ENCODE assay signal across 8 cellular contexts in genomic region chr18:961644-962355, GRCh38. TPM values are rescaled to one million over a fixed set of nuclear protein-coding genes. Genes with fewer than 3 reads are reported as not detected.
DNase-seq lines count a peak whose midpoint lies in the region; ATAC-seq, FAIRE-seq and TF ChIP-seq lines count a peak whose summit lies in the region.

No MANE protein-coding gene starts in this region.

- peaks cover 0 to 7% of the 10 kb centered on the region in 2 experiments; a peak in 4 of 5 replicates for H3K27me3 ChIP-seq in K562 (ENCODE audit: control insufficient read depth in 2 of 2, insufficient read depth in 2 of 2, low read length in 2 of 2)

- TF ChIP-seq POLR2A in K562 (conservative IDR thresholded peaks at IDR 0.05): no peak

- H3K36me3 ChIP-seq in K562 (ENCODE audit: control insufficient read depth, insufficient read depth, low read length): no peaks in the 10 kb centered on the region

- H3K27ac ChIP-seq in K562 (ENCODE audit: extremely low read depth, low read depth, low read length): peak overlapping the region; percentile 37; the same call in 1 of the 3 replicates

- TF ChIP-seq EP300 in K562 (IDR thresholded peaks at IDR 0.05; ENCODE audit: low read length): no peak

- no TSS peak for BruUV-seq in K562 (replicated peaks; lab: Mats Ljungman, UMichigan)

- DNase-seq in COLO829 (ENCODE audit: low spot score) (peak; percentile 24), HS-27A (ENCODE audit: low read depth) (peak; percentile 45), K562 (ENCODE audit: extremely low read depth in 1 of 4, low spot score in 3 of 4) (peak; percentile 59 to 64 (median 62)), iris pigment epithelial cell (ENCODE audit: low read depth) (peak; percentile 41), NCI-H128 (lab: John Stamatoyannopoulos, UW; ENCODE audit: unreplicated experiment) (no peak)
- DNase-seq in stimulated activated CD4-positive, alpha-beta T cell treated with anti-CD3 and anti-CD28 coated beads, Interleukin-2, amount 100 ng/mL, for 48 hours: peak; percentile 46 to 57

- H3K9me3 ChIP-seq in K562 (replicated peaks; ENCODE audit: control insufficient read depth, insufficient read depth, low read depth, low read length): no peaks in the 10 kb centered on the region

- peaks cover 3 to 11% of the 10 kb centered on the region in 2 experiments; a peak in 4 of 5 replicates for H3K4me1 ChIP-seq in K562 (replicated peaks in 1 of 2; ENCODE audit: control insufficient read depth in 2 of 2, insufficient read depth in 2 of 2, low read length in 2 of 2)

- ATAC-seq in SK-N-SH treated with all-trans-retinoic acid at 6 μM for 48 hours (0 out of 3 replicates have a peak, but pooled peaks have one; percentile 27), K562 (peak; percentile 61), GM21447 (IDR thresholded peaks at IDR 0.05; ENCODE audit: unreplicated experiment) (no peak)

- H3K79me2 ChIP-seq in K562 (ENCODE audit: control insufficient read depth, insufficient read depth, low read length): no peaks in the 10 kb centered on the region

- POLR2A ChIA-PET in K562 (lab: Yijun Ruan, JAX): interaction anchor here (0.7 to 1.3 kb wide), 3 partner anchors 18 to 547 kb away, joined by 3 to 5 read pairs (median 5); no protein-coding TSS in a partner anchor

- no peaks in the 10 kb centered on the region for H3K9me1 ChIP-seq in K562 (ENCODE audit: control insufficient read depth, insufficient read depth, low read length)

- 7% methylated on average over 19 of the region's 19 CpGs for WGBS in K562 (ENCODE audit: insufficient coverage, low coverage, missing lambda C conversion rate)

- H3K9ac ChIP-seq in K562 (ENCODE audit: insufficient read depth in 1 of 2, low read depth in 2 of 2, low read length in 2 of 2): peak overlapping the region; percentile 48 to 57; a peak in 2 of 4 replicates

- peak overlapping the region; percentile 84 for H3K4me2 ChIP-seq in K562 (ENCODE audit: insufficient read depth, low read length)

- CTCF ChIA-PET in K562 (lab: Yijun Ruan, JAX; ENCODE audit: low intra/inter-chr PET ratio): interaction anchor here (0.6 to 1.0 kb wide), 2 partner anchors 59 to 105 kb away, joined by 3 read pairs; no protein-coding TSS in a partner anchor

- in situ Hi-C loops in K562 (cut with MboI): no loop called here

- H3K4me3 ChIP-seq in K562: peak overlapping the region; percentile 38

- peak; percentile 74 to 98 (median 94) for TF ChIP-seq CTCF in K562 (IDR thresholded peaks at IDR 0.05 in 2 of 3, conservative IDR thresholded peaks at IDR 0.05 in 1 of 3; ENCODE audit: insufficient read depth in 2 of 3, low read depth in 1 of 3, low read length in 3 of 3)

- no peaks in the 10 kb centered on the region for H4K20me1 ChIP-seq in K562 (replicated peaks; ENCODE audit: control insufficient read depth, insufficient read depth, low read length)

- peak overlapping the region; percentile 91 for H2AFZ ChIP-seq in K562 (ENCODE audit: low read depth, low read length)

- TF ChIP-seq RAD21 in K562 (CRISPR knock-in tag; conservative IDR thresholded peaks at IDR 0.05 in 1 of 2, IDR thresholded peaks at IDR 0.05 in 1 of 2): peak; percentile 67 to 82

- intact Hi-C loops in K562 (cut with micrococcal nuclease): loop anchor here (2.0 to 5.0 kb wide), 2 partner anchors 59 to 99 kb away; no protein-coding TSS in a partner anchor

- peak; percentile 95 for FAIRE-seq in K562 (lab: Jason Lieb, UNC)

TF ChIP-seq in SK-N-SH treated with all-trans-retinoic acid at 6 μM for 48 hours, 23 proteins besides CTCF, POLR2A, EP300 and RAD21 (continues in another document):
- no peak for TF ChIP-seq ZNF8 (CRISPR knock-in tag; IDR thresholded peaks at IDR 0.05)
- no peak for TF ChIP-seq CSDC2 (CRISPR knock-in tag; IDR thresholded peaks at IDR 0.05)
- TF ChIP-seq SNAI2 (CRISPR knock-in tag; IDR thresholded peaks at IDR 0.05): no peak
- no peak for TF ChIP-seq ISL1 (CRISPR knock-in tag; IDR thresholded peaks at IDR 0.05)
- TF ChIP-seq TCF4 (CRISPR knock-in tag; IDR thresholded peaks at IDR 0.05; ENCODE audit: borderline replicate concordance): no peak
- no peak for TF ChIP-seq ZNF70 (CRISPR knock-in tag; IDR thresholded peaks at IDR 0.05)
- TF ChIP-seq TOX (CRISPR knock-in tag; IDR thresholded peaks at IDR 0.05; ENCODE audit: borderline replicate concordance): no peak
- no peak for TF ChIP-seq OSR1 (CRISPR knock-in tag; IDR thresholded peaks at IDR 0.05)
- TF ChIP-seq, protein P1, sequence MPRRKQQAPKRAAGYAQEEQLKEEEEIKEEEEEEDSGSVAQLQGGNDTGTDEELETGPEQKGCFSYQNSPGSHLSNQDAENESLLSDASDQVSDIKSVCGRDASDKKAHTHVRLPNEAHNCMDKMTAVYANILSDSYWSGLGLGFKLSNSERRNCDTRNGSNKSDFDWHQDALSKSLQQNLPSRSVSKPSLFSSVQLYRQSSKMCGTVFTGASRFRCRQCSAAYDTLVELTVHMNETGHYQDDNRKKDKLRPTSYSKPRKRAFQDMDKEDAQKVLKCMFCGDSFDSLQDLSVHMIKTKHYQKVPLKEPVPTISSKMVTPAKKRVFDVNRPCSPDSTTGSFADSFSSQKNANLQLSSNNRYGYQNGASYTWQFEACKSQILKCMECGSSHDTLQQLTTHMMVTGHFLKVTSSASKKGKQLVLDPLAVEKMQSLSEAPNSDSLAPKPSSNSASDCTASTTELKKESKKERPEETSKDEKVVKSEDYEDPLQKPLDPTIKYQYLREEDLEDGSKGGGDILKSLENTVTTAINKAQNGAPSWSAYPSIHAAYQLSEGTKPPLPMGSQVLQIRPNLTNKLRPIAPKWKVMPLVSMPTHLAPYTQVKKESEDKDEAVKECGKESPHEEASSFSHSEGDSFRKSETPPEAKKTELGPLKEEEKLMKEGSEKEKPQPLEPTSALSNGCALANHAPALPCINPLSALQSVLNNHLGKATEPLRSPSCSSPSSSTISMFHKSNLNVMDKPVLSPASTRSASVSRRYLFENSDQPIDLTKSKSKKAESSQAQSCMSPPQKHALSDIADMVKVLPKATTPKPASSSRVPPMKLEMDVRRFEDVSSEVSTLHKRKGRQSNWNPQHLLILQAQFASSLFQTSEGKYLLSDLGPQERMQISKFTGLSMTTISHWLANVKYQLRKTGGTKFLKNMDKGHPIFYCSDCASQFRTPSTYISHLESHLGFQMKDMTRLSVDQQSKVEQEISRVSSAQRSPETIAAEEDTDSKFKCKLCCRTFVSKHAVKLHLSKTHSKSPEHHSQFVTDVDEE (CRISPR knock-in tag; IDR thresholded peaks at IDR 0.05): no peak
- no peak for TF ChIP-seq ZC3H10 (CRISPR knock-in tag; IDR thresholded peaks at IDR 0.05)
- TF ChIP-seq ZFP3 (CRISPR knock-in tag; IDR thresholded peaks at IDR 0.05): no peak

TF ChIP-seq in K562, 482 proteins besides CTCF, POLR2A, EP300 and RAD21 (continues in another document):
- TF ChIP-seq GABPA (tag; conservative IDR thresholded peaks at IDR 0.05; ENCODE audit: low read depth): no peak
- TF ChIP-seq, protein P2, sequence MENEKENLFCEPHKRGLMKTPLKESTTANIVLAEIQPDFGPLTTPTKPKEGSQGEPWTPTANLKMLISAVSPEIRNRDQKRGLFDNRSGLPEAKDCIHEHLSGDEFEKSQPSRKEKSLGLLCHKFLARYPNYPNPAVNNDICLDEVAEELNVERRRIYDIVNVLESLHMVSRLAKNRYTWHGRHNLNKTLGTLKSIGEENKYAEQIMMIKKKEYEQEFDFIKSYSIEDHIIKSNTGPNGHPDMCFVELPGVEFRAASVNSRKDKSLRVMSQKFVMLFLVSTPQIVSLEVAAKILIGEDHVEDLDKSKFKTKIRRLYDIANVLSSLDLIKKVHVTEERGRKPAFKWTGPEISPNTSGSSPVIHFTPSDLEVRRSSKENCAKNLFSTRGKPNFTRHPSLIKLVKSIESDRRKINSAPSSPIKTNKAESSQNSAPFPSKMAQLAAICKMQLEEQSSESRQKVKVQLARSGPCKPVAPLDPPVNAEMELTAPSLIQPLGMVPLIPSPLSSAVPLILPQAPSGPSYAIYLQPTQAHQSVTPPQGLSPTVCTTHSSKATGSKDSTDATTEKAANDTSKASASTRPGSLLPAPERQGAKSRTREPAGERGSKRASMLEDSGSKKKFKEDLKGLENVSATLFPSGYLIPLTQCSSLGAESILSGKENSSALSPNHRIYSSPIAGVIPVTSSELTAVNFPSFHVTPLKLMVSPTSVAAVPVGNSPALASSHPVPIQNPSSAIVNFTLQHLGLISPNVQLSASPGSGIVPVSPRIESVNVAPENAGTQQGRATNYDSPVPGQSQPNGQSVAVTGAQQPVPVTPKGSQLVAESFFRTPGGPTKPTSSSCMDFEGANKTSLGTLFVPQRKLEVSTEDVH (IDR thresholded peaks at IDR 0.05; ENCODE audit: low read depth, partially characterized antibody): peak; percentile 50
- TF ChIP-seq DPF2 (IDR thresholded peaks at IDR 0.05): 0 out of 2 replicates have a peak, but pooled peaks have one; percentile 30
- TF ChIP-seq SMAD4 (CRISPR knock-in tag; conservative IDR thresholded peaks at IDR 0.05): peak; percentile 48; the same call in 1 of the 2 replicates
- TF ChIP-seq ZNF766 (CRISPR knock-in tag; conservative IDR thresholded peaks at IDR 0.05): peak; percentile 42
- peak; percentile 4; the same call in 1 of the 2 replicates for TF ChIP-seq CREM (IDR thresholded peaks at IDR 0.05; ENCODE audit: low read depth)

RNA-seq across cellular contexts. Expression of gene ADCYAP1, which starts 57.1 kb away (rescaled TPM):
- total RNA-seq in K562 (2011; cell fraction: chromatin; rRNA removed; ENCODE audit: low replicate concordance): not detected in 2 replicates
- not detected in 2 replicates for total RNA-seq in K562 (2011; cell fraction: nucleolus; rRNA removed)
- not detected in 2 replicates for total RNA-seq in K562 (2011; cell fraction: nucleoplasm; rRNA removed)
- not detected in 2 replicates for total RNA-seq in K562 (2014; rRNA removed)
- not detected in 2 replicates for total RNA-seq in K562 (2014; rRNA removed; fragmentation: Illumina TruSeq; extraction: Trizol)
- total RNA-seq in K562 (2015; rRNA removed; fragmentation: Illumina TruSeq; extraction: Trizol): 0.15 TPM in 1 of 2 replicates, not detected in the other
- not detected in 2 replicates for total RNA-seq in K562 (2021)
- not detected in 2 replicates for polyA plus RNA-seq in K562 (2011; rRNA removed)
- polyA plus RNA-seq in K562 (2011; cell fraction: cytosol; rRNA removed): not detected in 2 replicates
- not detected in 2 replicates for polyA plus RNA-seq in K562 (2011; cell fraction: nucleus; rRNA removed)
- 0.21 and 0.26 TPM in 2 replicates for polyA plus RNA-seq in K562 (2012)
- not detected in 2 replicates for polyA plus RNA-seq in K562 (2014; fragmentation: Illumina TruSeq; extraction: Trizol)
- polyA plus RNA-seq in K562 (2014; fragmentation: Nextera tagmentation; extraction: Ambion mirVana): under 1 TPM in 1 of 2 experiments, not detected in 1; 0.03 TPM
- polyA plus RNA-seq in K562 (2014; rRNA removed): not detected in 2 replicates
- not detected in 2 replicates for polyA minus RNA-seq in K562 (2011; rRNA and poly(A)+ RNA removed)
- polyA minus RNA-seq in K562 (2011; cell fraction: cytosol; rRNA and poly(A)+ RNA removed): not detected in 2 replicates
- polyA minus RNA-seq in K562 (2011; cell fraction: nucleus; rRNA and poly(A)+ RNA removed): not detected in 2 replicates
